Comparison of ENCODE assay signal across 8 cellular contexts in the genomic region with DNA sequence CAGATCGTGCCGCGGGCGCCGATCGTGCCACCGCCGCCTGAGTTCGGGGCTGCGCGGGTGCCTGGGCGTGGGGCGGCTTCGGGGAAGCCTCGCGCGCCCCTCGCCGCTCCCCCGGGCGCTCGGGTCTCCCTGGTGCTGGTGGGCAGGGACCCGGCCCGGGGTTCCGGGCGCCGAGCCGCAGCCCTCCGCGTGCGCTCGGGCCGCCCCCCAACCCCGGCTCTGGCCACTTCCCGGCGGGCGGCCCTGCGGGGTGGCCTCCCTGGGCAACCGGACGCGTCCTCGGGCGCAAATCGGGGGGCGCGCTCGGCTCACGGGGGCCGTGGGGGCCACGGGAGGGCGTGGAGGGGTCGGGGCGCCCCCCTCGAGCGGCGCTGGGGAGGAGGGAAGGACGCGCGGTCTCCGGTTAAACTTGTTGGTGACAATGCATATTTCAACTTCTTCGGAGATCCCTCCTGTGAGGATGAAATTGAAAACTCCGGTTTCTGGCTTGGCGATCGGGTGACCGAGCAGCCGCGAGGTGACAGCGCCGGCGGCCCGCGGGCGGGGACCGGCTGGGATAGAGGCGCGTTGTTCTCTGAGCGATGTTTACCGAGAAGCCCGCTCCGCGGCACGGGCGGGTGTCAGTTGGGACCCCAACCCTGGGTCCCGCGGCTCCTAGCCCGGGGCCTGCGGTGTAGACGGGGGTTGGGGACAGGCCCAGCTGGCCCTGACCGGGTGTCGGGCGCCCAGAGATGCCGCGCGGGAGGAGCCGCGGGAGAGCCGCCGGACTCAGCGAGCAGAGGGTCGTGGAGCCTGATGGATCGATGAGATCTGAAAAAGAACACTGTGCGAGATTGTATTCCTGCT. TPM values are rescaled to one million over a fixed set of nuclear protein-coding genes. Genes with fewer than 3 reads are reported as not detected.
DNase-seq lines count a peak whose midpoint lies in the region; ATAC-seq and TF ChIP-seq lines count a peak whose summit lies in the region.

No MANE protein-coding gene starts in this region.

- DNase-seq in Right ventricle myocardium superior: no peak
- no peak for DNase-seq in Right ventricle myocardium inferior (ENCODE audit: missing footprints)
- DNase-seq in ascending aorta (ENCODE audit: low spot score in 2 of 2): no peak
- DNase-seq in NCI-H2196 (lab: John Stamatoyannopoulos, UW; ENCODE audit: unreplicated experiment): no peak

- H3K9ac ChIP-seq in skeletal muscle tissue (ENCODE audit: low read depth in 1 of 3, low read length in 3 of 3): peak overlapping the region; percentile 51 to 79 (median 67)

- H3K36me3 ChIP-seq in ascending aorta (no peaks in the 10 kb centered on the region), skeletal muscle tissue (ENCODE audit: control insufficient read depth in 3 of 3, insufficient read depth in 3 of 3, low read length in 3 of 3) (no peaks in the 10 kb centered on the region)

- H3K4me3 ChIP-seq in ascending aorta: peak overlapping the region; percentile 73 to 96
- H3K4me3 ChIP-seq in iPS-18c (ENCODE audit: insufficient read depth, low read depth, low read length): peak overlapping the region; percentile 88
- H3K4me3 ChIP-seq in skeletal muscle tissue (ENCODE audit: low read length in 3 of 3): peak overlapping the region; percentile 67 to 76 (median 70)

- H3K27ac ChIP-seq in ascending aorta: peak overlapping the region; percentile 77 to 80
- peak overlapping the region; percentile 47 for H3K27ac ChIP-seq in skeletal muscle tissue (ENCODE audit: low read depth, low read length)

- H3K4me1 ChIP-seq in ascending aorta (peaks cover 3 to 8% of the 10 kb centered on the region in 2 donors), skeletal muscle tissue (ENCODE audit: control insufficient read depth in 3 of 3, insufficient read depth in 3 of 3, low read length in 3 of 3) (peaks cover 14 to 27% (median 15%) of the 10 kb centered on the region in 3 donors)

- intact Hi-C loops in Right ventricle myocardium superior (cut with DNase I): no loop called here
- intact Hi-C loops in Right ventricle myocardium inferior (cut with DNase I): loop anchor here (1.0 to 5.0 kb wide), 5 partner anchors 22 to 270 kb away; no protein-coding TSS in a partner anchor
- intact Hi-C loops in ascending aorta (cut with DNase I): loop anchor here (2.0 to 5.0 kb wide), 2 partner anchors 98 to 130 kb away; no protein-coding TSS in a partner anchor

- peak; percentile 15 for ATAC-seq in Right ventricle myocardium superior (ENCODE audit: poor library complexity)
- ATAC-seq in Right ventricle myocardium inferior: no peak
- no peak for ATAC-seq in HG03342 (IDR thresholded peaks at IDR 0.05; ENCODE audit: unreplicated experiment)
- no peak for ATAC-seq in HG03432 (IDR thresholded peaks at IDR 0.05; ENCODE audit: unreplicated experiment)

- no peak for TF ChIP-seq CTCF in ascending aorta (IDR thresholded peaks at IDR 0.05)

- H3K27me3 ChIP-seq in ascending aorta: no peaks in the 10 kb centered on the region
- H3K27me3 ChIP-seq in skeletal muscle tissue (ENCODE audit: control insufficient read depth in 3 of 3, insufficient read depth in 3 of 3, low read length in 3 of 3): peaks cover 0 to 24% (median 7%) of the 10 kb centered on the region in 3 donors

- H3K9me3 ChIP-seq in ascending aorta: no peaks in the 10 kb centered on the region
- no peaks in the 10 kb centered on the region for H3K9me3 ChIP-seq in iPS-18c (ENCODE audit: control insufficient read depth, insufficient read depth, low read length)
- H3K9me3 ChIP-seq in skeletal muscle tissue (ENCODE audit: control insufficient read depth in 3 of 3, low read length in 3 of 3): no peaks in the 10 kb centered on the region

RNA-seq across cellular contexts. Expression of a gene that starts 0.7 kb away (rescaled TPM):
- total RNA-seq in Right ventricle myocardium superior: 9.0 TPM
- 9.3 TPM for total RNA-seq in Right ventricle myocardium inferior
- total RNA-seq in ascending aorta: 36.7 TPM
- total RNA-seq in skeletal muscle tissue: 8.9 TPM
